Comparison of ENCODE assay signal across 8 cellular contexts in the genomic region with DNA sequence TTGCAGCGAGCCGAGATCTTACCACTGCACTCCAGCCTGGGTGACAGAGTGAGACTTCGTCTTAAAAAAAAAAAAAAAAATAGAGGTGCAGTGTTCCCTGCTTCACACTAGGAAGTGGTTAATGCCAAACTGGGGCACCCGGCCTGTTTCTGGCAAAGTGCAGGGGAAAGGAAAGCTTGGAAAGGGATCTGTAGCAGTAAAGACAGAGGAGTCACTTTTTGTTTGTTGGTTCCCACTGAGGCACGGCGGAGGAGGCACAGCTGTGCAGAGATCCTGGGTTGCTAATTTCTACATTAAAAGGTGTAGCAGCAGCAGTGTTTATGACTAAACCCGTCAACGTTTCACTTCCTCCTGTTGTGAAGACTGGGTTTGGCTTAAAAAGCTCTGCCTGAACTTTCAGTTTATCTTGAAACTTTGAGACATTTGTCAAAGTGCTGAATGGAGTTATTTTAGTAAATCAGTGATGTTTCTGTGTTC.
DNase-seq lines count a peak whose midpoint lies in the region; ATAC-seq and TF ChIP-seq lines count a peak whose summit lies in the region.

No MANE protein-coding gene starts in this region.

- no peak for TF ChIP-seq CTCF in WTC11 (IDR thresholded peaks at IDR 0.05)
- TF ChIP-seq CTCF in foreskin keratinocyte (conservative IDR thresholded peaks at IDR 0.05): no peak

- no peaks in the 10 kb centered on the region for H3K27me3 Mint-ChIP-seq in WTC11 (ENCODE audit: low read depth)

- CTCF ChIA-PET in WTC11 (lab: Charles Lee): interaction anchor here (1.5 kb wide), 1 partner anchor 37 kb away, joined by 3 read pairs; no protein-coding TSS in a partner anchor

- H3K4me1 Mint-ChIP-seq in WTC11: peaks cover 30% of the 10 kb centered on the region

- ATAC-seq in Right ventricle myocardium inferior (peak; percentile 21), HG03108 (IDR thresholded peaks at IDR 0.05; ENCODE audit: unreplicated experiment) (peak; percentile 88), WTC11 (no peak), foreskin keratinocyte (peak; percentile 67)

- H3K27ac ChIP-seq in foreskin keratinocyte (no peak overlapping the region), thymus (ENCODE audit: low read depth) (peak overlapping the region; percentile 99), SJCRH30 (no peak overlapping the region)

- peaks cover 19% of the 10 kb centered on the region for H3K4me1 ChIP-seq in foreskin keratinocyte
- H3K4me1 ChIP-seq in thymus (ENCODE audit: control insufficient read depth, insufficient read depth, low read length): peaks cover 35% of the 10 kb centered on the region
- no peaks in the 10 kb centered on the region for H3K4me1 ChIP-seq in SJCRH30

- H3K9me3 Mint-ChIP-seq in WTC11: no peaks in the 10 kb centered on the region

- peak overlapping the region; percentile 35 for H3K27ac Mint-ChIP-seq in WTC11

- no peaks in the 10 kb centered on the region for H3K36me3 Mint-ChIP-seq in WTC11

- 6% methylated on average over 8 of the region's 8 CpGs for whole genome bisulfite sequencing in thymus

- no peak for DNase-seq in Right ventricle myocardium inferior (ENCODE audit: missing footprints)
- DNase-seq in cardiac septum (ENCODE audit: low spot score): no peak
- DNase-seq in WTC11 (ENCODE audit: low spot score): no peak
- peak in 1 of 2 donors; percentile 29 for DNase-seq in foreskin keratinocyte
- DNase-seq in A172 (ENCODE audit: low spot score): no peak
- no peak for DNase-seq in SJCRH30

- no peaks in the 10 kb centered on the region for H3K9me3 ChIP-seq in thymus (ENCODE audit: control insufficient read depth)
- no peaks in the 10 kb centered on the region for H3K9me3 ChIP-seq in SJCRH30 (replicated peaks)

- H3K4me3 Mint-ChIP-seq in WTC11: no peak overlapping the region

- H3K27me3 ChIP-seq in foreskin keratinocyte: no peaks in the 10 kb centered on the region
- no peaks in the 10 kb centered on the region for H3K27me3 ChIP-seq in thymus (ENCODE audit: control insufficient read depth, insufficient read depth)
- no peaks in the 10 kb centered on the region for H3K27me3 ChIP-seq in SJCRH30

- no peaks in the 10 kb centered on the region for H3K36me3 ChIP-seq in thymus (ENCODE audit: control insufficient read depth, insufficient read depth)
- H3K36me3 ChIP-seq in SJCRH30: no peaks in the 10 kb centered on the region

- POLR2A ChIA-PET in WTC11 (lab: Charles Lee): no interaction called here

- intact Hi-C loops in Right ventricle myocardium inferior (cut with DNase I): no loop called here
- intact Hi-C loops in cardiac septum (cut with DNase I): no loop called here

- H3K4me3 ChIP-seq in thymus (ENCODE audit: low read length) (peak overlapping the region; percentile 44), SJCRH30 (no peak overlapping the region)

TF ChIP-seq in WTC11, 78 proteins besides CTCF, POLR2A, EP300 and RAD21:
- no peak for TF ChIP-seq FOXK1 (CRISPR knock-in tag; IDR thresholded peaks at IDR 0.05)
- TF ChIP-seq MAX (CRISPR knock-in tag; IDR thresholded peaks at IDR 0.05): no peak
TF ChIP-seq in WTC11: peak in this region for 0.
